ENCODE assay signal across 8 cellular contexts in the genomic region with DNA sequence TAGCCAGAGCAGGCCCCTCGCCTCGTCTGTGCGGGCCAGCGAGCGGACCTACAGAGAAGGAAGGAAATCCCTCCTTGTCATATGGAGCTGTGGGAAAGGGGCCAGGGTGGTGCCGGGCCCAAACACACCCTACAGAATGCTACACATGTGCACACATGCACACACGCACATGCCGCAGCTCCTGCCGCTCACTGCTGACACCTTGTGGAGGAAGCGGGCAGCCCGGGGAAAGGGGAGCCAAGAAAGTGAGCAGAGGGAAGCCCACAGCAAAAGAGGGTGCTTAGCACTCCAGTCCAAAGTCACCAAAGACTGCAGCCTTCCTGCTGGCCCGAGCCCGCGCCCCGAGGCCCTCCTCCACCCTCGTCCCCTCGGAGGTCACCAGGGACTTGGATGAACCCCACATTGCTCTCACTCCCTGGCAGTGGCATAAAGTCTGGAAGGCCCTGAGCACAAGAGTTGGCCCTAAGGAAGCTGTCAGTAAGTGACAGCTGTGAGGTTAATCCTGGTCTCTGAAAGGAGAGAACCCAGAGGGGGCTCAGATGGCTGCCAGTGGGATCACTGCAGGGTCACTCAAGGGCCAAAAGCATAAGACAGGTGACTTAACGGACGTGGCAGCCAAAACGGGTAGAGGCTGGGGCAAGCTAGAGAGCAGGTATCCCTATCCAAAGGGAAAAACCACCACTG.
DNase-seq lines count a peak whose midpoint lies in the region; ATAC-seq and TF ChIP-seq lines count a peak whose summit lies in the region.

No MANE protein-coding gene starts in this region.

- no peak for TF ChIP-seq POLR2A in esophagus muscularis mucosa (IDR thresholded peaks at IDR 0.05; ENCODE audit: low read depth)

- no peaks in the 10 kb centered on the region for H3K36me3 Mint-ChIP-seq in HFFc6 (ENCODE audit: low read depth)
- peaks cover 58% of the 10 kb centered on the region for H3K36me3 Mint-ChIP-seq in activated T-cell treated with anti-CD3 and anti-CD28 coated beads, Interleukin-2, amount 50 U/mL, for 24 hours (ENCODE audit: low read depth)

- peaks cover 81 to 100% (median 100%) of the 10 kb centered on the region in 10 experiments for H3K4me1 ChIP-seq in BLaER1 treated with 17β-estradiol and CSF1 and Interleukin-3, amounts not matched to agents 10 nM and 100 nM
- H3K4me1 ChIP-seq in OCI-LY1 (ENCODE audit: insufficient read depth, low read length, severe bottlenecking), result peaks cover 3% of the 10 kb centered on the region
- peaks cover 23 to 35% (median 28%) of the 10 kb centered on the region in 4 donors for H3K4me1 ChIP-seq in esophagus muscularis mucosa

- TF ChIP-seq RAD21 in neural cell (conservative IDR thresholded peaks at IDR 0.05), result peak; percentile 93

- WGBS in esophagus muscularis mucosa, result 45% methylated on average over 18 of the region's 20 CpGs

- no peak for ATAC-seq in HG02763 (IDR thresholded peaks at IDR 0.05; ENCODE audit: unreplicated experiment)

- H3F3A ChIP-seq in OCI-LY1 (ENCODE audit: insufficient read depth, low read length) (no peaks in the 10 kb centered on the region), neural cell (ENCODE audit: insufficient read depth, low read length, poor library complexity, severe bottlenecking) (no peaks in the 10 kb centered on the region)

- H3K79me2 ChIP-seq in OCI-LY1 (ENCODE audit: insufficient read depth, low read length), result no peaks in the 10 kb centered on the region
- H3K79me2 ChIP-seq in neural cell (replicated peaks; ENCODE audit: insufficient read depth, low read length), result no peaks in the 10 kb centered on the region

- no peaks in the 10 kb centered on the region; the same call in 1 of the 2 replicates for H3K27me3 Mint-ChIP-seq in HFFc6 (ENCODE audit: insufficient read depth)
- H3K27me3 Mint-ChIP-seq in activated T-cell treated with anti-CD3 and anti-CD28 coated beads, Interleukin-2, amount 50 U/mL, for 24 hours, result no peaks in the 10 kb centered on the region

- H3K9me2 ChIP-seq in OCI-LY1 (ENCODE audit: low read depth, low read length) (no peaks in the 10 kb centered on the region), neural cell (ENCODE audit: insufficient read depth, low read length) (no peaks in the 10 kb centered on the region)

- H3K27ac Mint-ChIP-seq in HFFc6, result no peak overlapping the region
- peak overlapping the region; percentile 50 for H3K27ac Mint-ChIP-seq in activated T-cell treated with anti-CD3 and anti-CD28 coated beads, Interleukin-2, amount 50 U/mL, for 24 hours

- H4K20me1 ChIP-seq in BLaER1 treated with 17β-estradiol and CSF1 and Interleukin-3, amounts not matched to agents 10 nM and 100 nM, result peaks cover 0 to 53% (median 16%) of the 10 kb centered on the region in 11 experiments; a peak in 11 of 22 replicates
- H4K20me1 ChIP-seq in OCI-LY1 (ENCODE audit: insufficient read depth, low read length) (no peaks in the 10 kb centered on the region), neural cell (ENCODE audit: insufficient read depth) (no peaks in the 10 kb centered on the region)

- peak overlapping the region; percentile 90 to 99 (median 95) for H3K4me2 ChIP-seq in BLaER1 treated with 17β-estradiol and CSF1 and Interleukin-3, amounts not matched to agents 10 nM and 100 nM
- H3K4me2 ChIP-seq in OCI-LY1 (ENCODE audit: low read length) (no peak overlapping the region), neural cell (ENCODE audit: low read length) (no peak overlapping the region)

- no peaks in the 10 kb centered on the region for H3K9me3 ChIP-seq in BLaER1 treated with 17β-estradiol and CSF1 and Interleukin-3, amounts not matched to agents 10 nM and 100 nM (replicated peaks in 1 of 11)
- no peaks in the 10 kb centered on the region for H3K9me3 ChIP-seq in OCI-LY1 (ENCODE audit: low read length)
- no peaks in the 10 kb centered on the region for H3K9me3 ChIP-seq in esophagus muscularis mucosa
- no peaks in the 10 kb centered on the region for H3K9me3 ChIP-seq in neural cell (ENCODE audit: low read length)

- no peaks in the 10 kb centered on the region for H3K27me3 ChIP-seq in BLaER1 treated with 17β-estradiol and CSF1 and Interleukin-3, amounts not matched to agents 10 nM and 100 nM
- no peaks in the 10 kb centered on the region for H3K27me3 ChIP-seq in OCI-LY1 (ENCODE audit: insufficient read depth, low read length)
- no peaks in the 10 kb centered on the region for H3K27me3 ChIP-seq in esophagus muscularis mucosa
- no peaks in the 10 kb centered on the region for H3K27me3 ChIP-seq in neural cell (ENCODE audit: insufficient read depth, low read depth, low read length)

- H3K9ac ChIP-seq in BLaER1 treated with 17β-estradiol and CSF1 and Interleukin-3, amounts not matched to agents 10 nM and 100 nM, result peak overlapping the region; percentile 61 to 87 (median 79)
- no peak overlapping the region for H3K9ac ChIP-seq in OCI-LY1 (ENCODE audit: low read length)
- no peak overlapping the region for H3K9ac ChIP-seq in neural cell (ENCODE audit: low read length)

- H3K4me3 ChIP-seq in BLaER1 treated with 17β-estradiol and CSF1 and Interleukin-3, amounts not matched to agents 10 nM and 100 nM, result peak overlapping the region; percentile 12 to 56 (median 48); a peak in 17 of 20 replicates
- H3K4me3 ChIP-seq in OCI-LY1 (ENCODE audit: low read depth, low read length, poor library complexity, severe bottlenecking), result no peak overlapping the region
- no peak overlapping the region for H3K4me3 ChIP-seq in esophagus muscularis mucosa
- H3K4me3 ChIP-seq in neural cell (ENCODE audit: low read length), result no peak overlapping the region

- H3K9me3 Mint-ChIP-seq in HFFc6, result no peaks in the 10 kb centered on the region
- no peaks in the 10 kb centered on the region for H3K9me3 Mint-ChIP-seq in activated T-cell treated with anti-CD3 and anti-CD28 coated beads, Interleukin-2, amount 50 U/mL, for 24 hours

- peaks cover 9% of the 10 kb centered on the region for H3K4me1 Mint-ChIP-seq in HFFc6 (ENCODE audit: low read depth)
- H3K4me1 Mint-ChIP-seq in activated T-cell treated with anti-CD3 and anti-CD28 coated beads, Interleukin-2, amount 50 U/mL, for 24 hours (ENCODE audit: low read depth), result peaks cover 10% of the 10 kb centered on the region

- no peak overlapping the region for H2AFZ ChIP-seq in OCI-LY1 (ENCODE audit: low read length)
- no peak overlapping the region for H2AFZ ChIP-seq in neural cell (ENCODE audit: low read depth, low read length)

- DNase-seq in HFFc6 (peak; percentile 58), esophagus muscularis mucosa (ENCODE audit: extremely low spot score) (no peak), superior temporal gyrus (ENCODE audit: extremely low spot score) (peak; percentile 74)
- peak; percentile 89 for DNase-seq in activated T-cell treated with anti-CD3 and anti-CD28 coated beads, Interleukin-2, amount 50 U/mL, for 24 hours

- TF ChIP-seq CTCF in HFFc6 (IDR thresholded peaks at IDR 0.05), result peak; percentile 95
- TF ChIP-seq CTCF in OCI-LY1 (IDR thresholded peaks at IDR 0.05; ENCODE audit: low read length), result peak; percentile 92
- peak; percentile 78 to 93 (median 81) for TF ChIP-seq CTCF in esophagus muscularis mucosa (IDR thresholded peaks at IDR 0.05)
- TF ChIP-seq CTCF in neural cell (IDR thresholded peaks at IDR 0.05; ENCODE audit: poor library complexity, severe bottlenecking), result peak; percentile 95

- peaks cover 43 to 69% (median 63%) of the 10 kb centered on the region in 11 experiments for H3K36me3 ChIP-seq in BLaER1 treated with 17β-estradiol and CSF1 and Interleukin-3, amounts not matched to agents 10 nM and 100 nM
- H3K36me3 ChIP-seq in OCI-LY1 (ENCODE audit: insufficient read depth, low read length) (peaks cover 34% of the 10 kb centered on the region; the same call in 1 of the 2 replicates), esophagus muscularis mucosa (peaks cover 26 to 89% (median 76%) of the 10 kb centered on the region in 4 donors), neural cell (ENCODE audit: insufficient read depth, low read length) (peaks cover 12% of the 10 kb centered on the region)

- no peak overlapping the region for H3K4me3 Mint-ChIP-seq in HFFc6
- H3K4me3 Mint-ChIP-seq in activated T-cell treated with anti-CD3 and anti-CD28 coated beads, Interleukin-2, amount 50 U/mL, for 24 hours, result no peak overlapping the region

- TF ChIP-seq EP300 in esophagus muscularis mucosa (IDR thresholded peaks at IDR 0.05), result no peak
- TF ChIP-seq EP300 in neural cell (conservative IDR thresholded peaks at IDR 0.05; ENCODE audit: poor library complexity, severe bottlenecking), result no peak

- H3K27ac ChIP-seq in BLaER1 treated with 17β-estradiol and CSF1 and Interleukin-3, amounts not matched to agents 10 nM and 100 nM, result peak overlapping the region; percentile 37 to 96 (median 92); a peak in 21 of 22 replicates
- H3K27ac ChIP-seq in OCI-LY1 (ENCODE audit: low read depth, low read length, poor library complexity, severe bottlenecking), result no peak overlapping the region
- no peak overlapping the region for H3K27ac ChIP-seq in esophagus muscularis mucosa (replicated peaks in 1 of 4)
- no peak overlapping the region for H3K27ac ChIP-seq in neural cell (ENCODE audit: low read length)

- intact Hi-C loops in esophagus muscularis mucosa (cut with DNase I), result loop anchor here (2.0 kb wide), 1 partner anchor 147 kb away; no protein-coding TSS in a partner anchor

TF ChIP-seq in neural cell, 6 proteins besides CTCF, POLR2A, EP300 and RAD21 (continues in another document):
- TF ChIP-seq SMC3 (conservative IDR thresholded peaks at IDR 0.05; ENCODE audit: poor library complexity) (peak; percentile 99), MXI1 (conservative IDR thresholded peaks at IDR 0.05; ENCODE audit: poor library complexity, severe bottlenecking) (peak; percentile 97), EZH2 (IDR thresholded peaks at IDR 0.05; ENCODE audit: borderline replicate concordance, insufficient read depth, low read length, poor library complexity, severe bottlenecking) (no peak), POLR2AphosphoS5 (IDR thresholded peaks at IDR 0.05) (no peak)

Comparison
In these comparisons a context has a peak if more than half of its experiments do, and no peak if none do; other contexts are left out.
1. H3K27ac ChIP-seq: peak in BLaER1 treated with 17β-estradiol and CSF1 and Interleukin-3, amounts not matched to agents 10 nM and 100 nM (11 of 11); none in OCI-LY1 (single experiment), esophagus muscularis mucosa (0 of 4) and neural cell (single experiment).
2. H3K4me2 ChIP-seq: peak in BLaER1 treated with 17β-estradiol and CSF1 and Interleukin-3, amounts not matched to agents 10 nM and 100 nM (11 of 11); none in OCI-LY1 (single experiment) and neural cell (single experiment).
3. H3K4me3 ChIP-seq: peak in BLaER1 treated with 17β-estradiol and CSF1 and Interleukin-3, amounts not matched to agents 10 nM and 100 nM (10 of 10); none in OCI-LY1 (single experiment), esophagus muscularis mucosa (0 of 4) and neural cell (single experiment).
4. H3K9ac ChIP-seq: peak in BLaER1 treated with 17β-estradiol and CSF1 and Interleukin-3, amounts not matched to agents 10 nM and 100 nM (11 of 11); none in OCI-LY1 (single experiment) and neural cell (single experiment).
5. Peak in every context shown above with its lines, with median percentiles within 50 percentile points of each other: CTCF ChIP-seq.